Comparison of ENCODE assay signal across 8 cellular contexts in genomic region chr13:40666058-40666904, GRCh38. TPM values are rescaled to one million over a fixed set of nuclear protein-coding genes. Genes with fewer than 3 reads are reported as not detected.
DNase-seq lines count a peak whose midpoint lies in the region; ATAC-seq and TF ChIP-seq lines count a peak whose summit lies in the region.

Gene FOXO1 (minus strand): TSS chr13:40666641. CDS start chr13:40666212, 429 bp downstream.

- POLR2A ChIA-PET in HCT116 (lab: Charles Lee): no interaction called here

- H3K4me3 Mint-ChIP-seq in T-helper 1 cell treated with Interleukin-12 subunit alpha and Interleukin-12 subunit beta and Interleukin-4 antibody, amounts not matched to agents 30 μg/mL and 1 μg/mL, for 36 hours: peak within 1 kb of the TSS; percentile 88

- RAD21 ChIA-PET in HCT116 (lab: Charles Lee; ENCODE audit: low non-redundant PET in 1 of 2, low total read pairs in 2 of 2, uncharacterized antibody in 2 of 2, unreplicated experiment in 2 of 2): no interaction called here

- H3K4me3 ChIP-seq in HCT116 (replicated peaks in 1 of 2; ENCODE audit: low read depth in 1 of 2, low read length in 2 of 2) (peak within 1 kb of the TSS; percentile 68 to 91), left ventricle myocardium inferior (peak within 1 kb of the TSS; percentile 95), psoas muscle (peak within 1 kb of the TSS; percentile 95)

- no peak for TF ChIP-seq RAD21 in HCT116 (IDR thresholded peaks at IDR 0.05; ENCODE audit: low read depth)

- peaks cover 2% of the 10 kb centered on the region for H3K36me3 Mint-ChIP-seq in T-helper 1 cell treated with Interleukin-12 subunit alpha and Interleukin-12 subunit beta and Interleukin-4 antibody, amounts not matched to agents 30 μg/mL and 1 μg/mL, for 36 hours (ENCODE audit: low read depth)

- H3K36me3 ChIP-seq in HCT116 (ENCODE audit: control insufficient read depth in 1 of 2, insufficient read depth in 2 of 2, low read length in 2 of 2) (no peaks in the 10 kb centered on the region), left ventricle myocardium inferior (no peaks in the 10 kb centered on the region), psoas muscle (ENCODE audit: insufficient read depth in 1 of 2, low read depth in 1 of 2) (no peaks in the 10 kb centered on the region)

- peak; percentile 13 for TF ChIP-seq CTCF in GM10266 (IDR thresholded peaks at IDR 0.05; ENCODE audit: control insufficient read depth, insufficient read depth, low read depth, missing control alignments)
- no peak for TF ChIP-seq CTCF in HCT116 (IDR thresholded peaks at IDR 0.05 in 2 of 3, conservative IDR thresholded peaks at IDR 0.05 in 1 of 3; ENCODE audit: borderline replicate concordance in 1 of 3, insufficient read depth in 1 of 3, low read depth in 2 of 3, low read length in 2 of 3)
- no peak for TF ChIP-seq CTCF in left ventricle myocardium inferior (IDR thresholded peaks at IDR 0.05; ENCODE audit: borderline replicate concordance)
- TF ChIP-seq CTCF in psoas muscle (IDR thresholded peaks at IDR 0.05): peak; percentile 4

- ATAC-seq in HCT116 (peak; percentile 79), psoas muscle (peak; percentile 68 to 81 (median 78))

- H3K4me1 ChIP-seq in HCT116 (ENCODE audit: control insufficient read depth in 1 of 2, insufficient read depth in 2 of 2, low read length in 2 of 2): peaks cover 9 to 29% of the 10 kb centered on the region in 2 experiments
- peaks cover 70% of the 10 kb centered on the region for H3K4me1 ChIP-seq in left ventricle myocardium inferior
- peaks cover 31% of the 10 kb centered on the region for H3K4me1 ChIP-seq in psoas muscle

- BruUV-seq in HCT116 (replicated peaks; lab: Mats Ljungman, UMichigan): no TSS peak

- CTCF ChIA-PET in HCT116 (lab: Charles Lee): no interaction called here

- intact Hi-C loops in HCT116 (cut with micrococcal nuclease) (loop anchor here (2.0 to 5.0 kb wide), 2 partner anchors 124 to 259 kb away; no protein-coding TSS in a partner anchor), left ventricle myocardium inferior (cut with micrococcal nuclease) (loop anchor here (10.0 kb wide), 1 partner anchor 81 kb away; no protein-coding TSS in a partner anchor), psoas muscle (cut with DNase I) (loop anchor here (2.0 to 10.0 kb wide), 6 partner anchors 191 to 474 kb away; no protein-coding TSS in a partner anchor)

- H3K4me1 Mint-ChIP-seq in T-helper 1 cell treated with Interleukin-12 subunit alpha and Interleukin-12 subunit beta and Interleukin-4 antibody, amounts not matched to agents 30 μg/mL and 1 μg/mL, for 36 hours (ENCODE audit: low read depth): peaks cover 32% of the 10 kb centered on the region

- peak within 1 kb of the TSS; percentile 100 for H3K4me2 ChIP-seq in HCT116 (ENCODE audit: low read length)

- no peaks in the 10 kb centered on the region for H4K20me1 ChIP-seq in HCT116 (ENCODE audit: insufficient read depth)

- TF ChIP-seq POLR2A in HCT116 (IDR thresholded peaks at IDR 0.05; ENCODE audit: borderline replicate concordance, extremely low read depth, insufficient read depth, insufficient read length): peak; percentile 75

- WGBS in psoas muscle, 3 donors: 0% methylated on average over 42 to 103 of the region's 103 CpGs

- H3K79me2 ChIP-seq in HCT116 (ENCODE audit: insufficient read depth, low read length): peaks cover 23% of the 10 kb centered on the region

- H3K9me3 Mint-ChIP-seq in T-helper 1 cell treated with Interleukin-12 subunit alpha and Interleukin-12 subunit beta and Interleukin-4 antibody, amounts not matched to agents 30 μg/mL and 1 μg/mL, for 36 hours: no peaks in the 10 kb centered on the region

- H3K27me3 ChIP-seq in HCT116 (ENCODE audit: insufficient read depth, low read length) (no peaks in the 10 kb centered on the region), left ventricle myocardium inferior (ENCODE audit: low read depth) (no peaks in the 10 kb centered on the region), psoas muscle (ENCODE audit: insufficient read depth in 3 of 3, low read length in 2 of 3) (no peaks in the 10 kb centered on the region)

- H3K27ac ChIP-seq in HCT116 (ENCODE audit: low read depth, low read length) (peak within 1 kb of the TSS; percentile 85), left ventricle myocardium inferior (replicated peaks) (peak within 1 kb of the TSS; percentile 99), psoas muscle (peak within 1 kb of the TSS; percentile 99)

- peak within 1 kb of the TSS; percentile 46 for H2AFZ ChIP-seq in HCT116 (ENCODE audit: low read depth, low read length, poor library complexity, severe bottlenecking)

- DNase-seq in GM10266 (ENCODE audit: extremely low spot score) (peak; percentile 100), HCT116 (ENCODE audit: low read depth, low spot score) (peak; percentile 58), MV-4-11 (lab: John Stamatoyannopoulos, UW) (peak; percentile 56), amniotic stem cell (lab: John Stamatoyannopoulos, UW) (peak; percentile 44), left ventricle myocardium inferior (peak; percentile 94), psoas muscle (peak; percentile 94 to 95), ureter (ENCODE audit: low spot score) (peak; percentile 91)

- H3K9ac ChIP-seq in HCT116 (ENCODE audit: low read length): peak within 1 kb of the TSS; percentile 73

- no peaks in the 10 kb centered on the region for H3K27me3 Mint-ChIP-seq in T-helper 1 cell treated with Interleukin-12 subunit alpha and Interleukin-12 subunit beta and Interleukin-4 antibody, amounts not matched to agents 30 μg/mL and 1 μg/mL, for 36 hours (ENCODE audit: low read depth)

- peak within 1 kb of the TSS; percentile 90 for H3K27ac Mint-ChIP-seq in T-helper 1 cell treated with Interleukin-12 subunit alpha and Interleukin-12 subunit beta and Interleukin-4 antibody, amounts not matched to agents 30 μg/mL and 1 μg/mL, for 36 hours

- no peaks in the 10 kb centered on the region for H3K9me2 ChIP-seq in HCT116 (ENCODE audit: insufficient read depth)

- H3K9me3 ChIP-seq in HCT116 (ENCODE audit: control insufficient read depth in 1 of 2, insufficient read depth in 1 of 2, low read depth in 1 of 2, low read length in 2 of 2) (no peaks in the 10 kb centered on the region), left ventricle myocardium inferior (replicated peaks) (no peaks in the 10 kb centered on the region), psoas muscle (no peaks in the 10 kb centered on the region)

TF ChIP-seq in HCT116, 20 proteins besides CTCF, POLR2A, EP300 and RAD21:
- TF ChIP-seq SP1 (IDR thresholded peaks at IDR 0.05; ENCODE audit: low read depth) (0 out of 2 replicates have a peak, but pooled peaks have one; percentile 13), TCF7L2 (IDR thresholded peaks at IDR 0.05; ENCODE audit: borderline replicate concordance, extremely low read depth, insufficient read depth, insufficient read length) (peak; percentile 11), EGR1 (IDR thresholded peaks at IDR 0.05; ENCODE audit: low read depth) (no peak), ELF1 (IDR thresholded peaks at IDR 0.05; ENCODE audit: borderline replicate concordance, low read depth) (no peak), POLR2AphosphoS5 (IDR thresholded peaks at IDR 0.05; ENCODE audit: low read depth, low read length) (peak; percentile 88), ZFX (IDR thresholded peaks at IDR 0.05) (peak; percentile 69; the same call in 1 of the 2 replicates)
TF ChIP-seq in HCT116: peak in this region for 4.

RNA-seq across cellular contexts. Expression of gene FOXO1, which starts in this region (rescaled TPM):
- total RNA-seq in HCT116 (2021; ENCODE audit: unreplicated experiment) (12.2 TPM), left ventricle myocardium inferior (13.2 TPM), psoas muscle (100 to 1,000 TPM in 2 of 4 donors, 10 to 100 TPM in 2; 54.3 to 160 (median 91.1) TPM), ureter (31.4 TPM)
- 3.5 and 3.8 TPM in 2 replicates for polyA plus RNA-seq in HCT116 (2012)
- 10 to 100 TPM; 23.8 to 83.2 (median 68.3) TPM for polyA plus RNA-seq in psoas muscle

Comparison
In these comparisons a context has a peak if more than half of its experiments do, and no peak if none do; other contexts are left out.
1. Peak in every context shown above with its lines: DNase-seq, ATAC-seq, H3K4me3 ChIP-seq and H3K27ac ChIP-seq.
2. DNase-seq: peak in every context shown above with its lines; median percentile 100 in GM10266; 94 in psoas muscle; 94 in left ventricle myocardium inferior; 91 in ureter; 58 in HCT116; 56 in MV-4-11; 44 in amniotic stem cell.
3. CTCF ChIP-seq: peak in GM10266 (single experiment) and psoas muscle (single experiment); none in HCT116 (0 of 3) and left ventricle myocardium inferior (single experiment).